Comparison of ENCODE assay signal across 27 cellular contexts in genomic region chr3:150331978-150332568, GRCh38.
"Had no signal": no experiment of that assay in that cellular context is flagged by ENCODE, and none has a peak within 500 bp of the region (broad histone marks: within the 10 kb centered on the region; RNA-seq: fewer than 3 reads in every experiment).

No MANE protein-coding gene starts in this region.

- FAIRE-seq: keratinocyte, small intestine, TTC549 had no signal

- ATAC-seq: activated CD4-positive, CD25-positive, alpha-beta regulatory T cell treated with anti-CD3 and anti-CD28 coated beads, Interleukin-2, amount 50 U/mL, for 24 hours; gastrocnemius medialis; left colon; stimulated activated effector memory CD8-positive, alpha-beta T cell treated with anti-CD3 and anti-CD28 coated beads, Interleukin-12 subunit alpha, Interleukin-12 subunit beta, amount 100 ng/mL, for 72 hours had no signal

- DNase-seq: activated CD4-positive, alpha-beta T cell treated with anti-CD3 and anti-CD28 coated beads for 48 hours; activated CD4-positive, alpha-beta T cell treated with anti-CD3 and anti-CD28 coated beads, Interleukin-2, amount 50 U/mL, for 48 hours; activated CD8-positive, alpha-beta memory T cell treated with anti-CD3 and anti-CD28 coated beads for 24 hours; activated effector memory CD4-positive, alpha-beta T cell treated with Interleukin-2 at 50 U/mL for 16 hours; activated naive CD4-positive, alpha-beta T cell treated with anti-CD3 and anti-CD28 coated beads for 36 hours; activated naive CD8-positive, alpha-beta T cell treated with anti-CD3 and anti-CD28 coated beads for 36 hours; adrenal gland; cortex of kidney; effector CD4-positive, alpha-beta T cell; gastrocnemius medialis; left colon; retina; sigmoid colon; small intestine; stimulated activated CD4-positive, alpha-beta T cell treated with anti-CD3 and anti-CD28 coated beads, Interleukin-4, amount 100 ng/mL, for 24 hours; SW 1271; T-helper 9 cell; trophoblast cell; uterus; WERI-Rb-1 had no signal

- H3K9me3 ChIP-seq: adrenal gland, ascending aorta, gastrocnemius medialis, sigmoid colon, thoracic aorta, uterus had no signal

- H2AFZ ChIP-seq: hepatocyte had no signal

- H3K79me2 ChIP-seq: hepatocyte had no signal

- H3K4me1 ChIP-seq: adrenal gland, gastrocnemius medialis, sigmoid colon, uterus had no signal

- H3K4me3 ChIP-seq: adrenal gland, ascending aorta, gastrocnemius medialis, hepatocyte, sigmoid colon, thoracic aorta, uterus had no signal

- H3K27me3 ChIP-seq: adrenal gland, ascending aorta, gastrocnemius medialis, hepatocyte, sigmoid colon, uterus had no signal

- H3K4me2 ChIP-seq: hepatocyte had no signal

- H3K27ac ChIP-seq: adrenal gland, ascending aorta, gastrocnemius medialis, hepatocyte, sigmoid colon, thoracic aorta, uterus, WERI-Rb-1 had no signal

- H3K36me3 ChIP-seq: adrenal gland, ascending aorta, gastrocnemius medialis, sigmoid colon, thoracic aorta, uterus, WERI-Rb-1 had no signal
